Comparison of ENCODE assay signal across 9 cellular contexts in the genomic region with DNA sequence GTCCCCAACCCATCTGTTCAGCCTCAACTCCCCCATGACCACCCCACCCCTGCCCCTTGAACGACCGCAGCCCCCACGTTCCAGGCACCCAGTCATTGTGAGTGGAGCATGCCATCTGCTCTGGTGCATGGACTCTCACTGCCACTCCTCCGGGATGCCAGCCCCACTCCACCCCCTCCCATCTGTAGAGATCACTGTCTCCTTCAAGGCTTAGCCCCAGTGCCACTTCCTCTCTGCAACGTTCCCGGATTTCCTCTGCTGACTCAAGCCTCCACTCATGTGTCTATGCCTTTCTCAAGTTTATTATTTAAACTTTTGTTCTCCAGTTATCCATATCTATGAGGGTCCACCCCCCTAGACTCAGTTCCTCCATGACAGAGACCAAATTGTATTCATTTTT. TPM values are rescaled to one million over a fixed set of nuclear protein-coding genes. Genes with fewer than 3 reads are reported as not detected.
A peak's percentile ranks its signal among the peaks of the same experiment; 100 is the strongest.
DNase-seq lines count a peak whose midpoint lies in the region; ATAC-seq and TF ChIP-seq lines count a peak whose summit lies in the region.
"Had no signal": no experiment of that assay in that cellular context is flagged by ENCODE, and none has a peak within 500 bp of the region (broad histone marks: within the 10 kb centered on the region; RNA-seq: fewer than 3 reads in every experiment).

No MANE protein-coding gene starts in this region.

- peaks cover 22 to 30% of the 10 kb centered on the region in 2 donors for H3K4me1 Mint-ChIP-seq in natural killer cell

- no peak overlapping the region for H3K27ac Mint-ChIP-seq in natural killer cell

- TF ChIP-seq CTCF in natural killer cell (IDR thresholded peaks at IDR 0.05) (no peak), GM13977 (IDR thresholded peaks at IDR 0.05; ENCODE audit: extremely low read depth, insufficient read depth, missing control alignments) (no peak)

- DNase-seq in D341Med (ENCODE audit: low spot score) (peak; percentile 74), NCI-H460 (ENCODE audit: extremely low read depth, low read depth) (peak; percentile 71), amygdala (lab: John Stamatoyannopoulos, UW) (peak in 33 of 56 donors; percentile 4 to 66 (median 16)), natural killer cell (no peak), LoVo (ENCODE audit: low spot score) (no peak), inferior parietal cortex (ENCODE audit: extremely low spot score) (no peak), GM13977 (ENCODE audit: low spot score) (no peak), NCI-H526 (lab: John Stamatoyannopoulos, UW) (no peak)
- DNase-seq: activated gamma-delta T cell had no signal

- H3K4me3 Mint-ChIP-seq in natural killer cell: peak overlapping the region; percentile 18

- peaks cover 26 to 38% of the 10 kb centered on the region in 2 donors for H3K27me3 Mint-ChIP-seq in natural killer cell (ENCODE audit: low read depth in 2 of 2)

- no peaks in the 10 kb centered on the region for H3K9me3 Mint-ChIP-seq in natural killer cell

- ATAC-seq in natural killer cell: peak in 1 of 3 donors; percentile 48

- H3K36me3 Mint-ChIP-seq in natural killer cell: no peaks in the 10 kb centered on the region

- intact Hi-C loops in natural killer cell (cut with micrococcal nuclease): loop anchor here (5.0 kb wide), 1 partner anchor 52 kb away; the partner anchor contains the start of gene MAML3

- in situ Hi-C loops in GM13977 (cut with MboI; ENCODE audit: low pct_unique_long_range_greater_than_20kb, low sequenced_read_pairs, unreplicated experiment): no loop called here

RNA-seq across cellular contexts. Expression of gene MAML3, which starts 54.0 kb away (rescaled TPM):
- 12.0 and 14.8 TPM in 2 replicates for total RNA-seq in NCI-H460 (2014; rRNA removed; shearing (Covaris generic))
- polyA plus RNA-seq in NCI-H460 (2014; cell fraction: nucleus; rRNA removed): 3.3 and 4.1 TPM in 2 replicates
- 1 to 10 TPM; 1.7 to 5.6 (median 2.8) TPM for total RNA-seq in natural killer cell

Comparison
In these comparisons a context has a peak if more than half of its experiments do, and no peak if none do; other contexts are left out.
1. DNase-seq: peak in D341Med (single experiment), NCI-H460 (single experiment) and amygdala (33 of 56); none in natural killer cell (single experiment), LoVo (single experiment), inferior parietal cortex (single experiment), GM13977 (single experiment) and NCI-H526 (0 of 2).